ENCODE assay signal across 12 cellular contexts in genomic region chr3:51581529-51581928, GRCh38. TPM values are rescaled to one million over a fixed set of nuclear protein-coding genes. Genes with fewer than 3 reads are reported as not detected.
DNase-seq lines count a peak whose midpoint lies in the region; ATAC-seq and TF ChIP-seq lines count a peak whose summit lies in the region.
"Had no signal": no experiment of that assay in that cellular context is flagged by ENCODE, and none has a peak within 500 bp of the region (broad histone marks: within the 10 kb centered on the region; RNA-seq: fewer than 3 reads in every experiment).

No MANE protein-coding gene starts in this region.

- TF ChIP-seq CTCF in cardiac fibroblast (IDR thresholded peaks at IDR 0.05; ENCODE audit: low read depth, low read length) = no peak
- TF ChIP-seq CTCF in mesothelial cell of epicardium (IDR thresholded peaks at IDR 0.05; ENCODE audit: unreplicated experiment) = no peak
- no peak for TF ChIP-seq CTCF in chondrocyte (IDR thresholded peaks at IDR 0.05)

- DNase-seq in DMS 273 (lab: John Stamatoyannopoulos, UW; ENCODE audit: unreplicated experiment) (peak; percentile 12), DMS 273 treated with DMSO at 0.1 percent for 48 hours (lab: John Stamatoyannopoulos, UW) (no peak), NCI-H510A (lab: John Stamatoyannopoulos, UW) (peak; percentile 26), cardiac fibroblast (ENCODE audit: low read depth in 2 of 2) (peak; percentile 16 to 48), mesothelial cell of epicardium (ENCODE audit: low spot score in 2 of 2, unreplicated experiment in 2 of 2) (no peak), chondrocyte (ENCODE audit: low spot score) (no peak), CD1c-positive myeloid dendritic cell (ENCODE audit: extremely low spot score) (no peak)
- DNase-seq: activated CD4-positive, CD25-positive, alpha-beta regulatory T cell; NCI-H1694 treated with DMSO at 0.1 percent for 48 hours; small intestine had no signal

- peaks cover 19% of the 10 kb centered on the region for H3K9me3 Mint-ChIP-seq in mesothelial cell of epicardium
- H3K9me3 Mint-ChIP-seq in chondrocyte (ENCODE audit: low read depth) = no peaks in the 10 kb centered on the region

- H3K4me3 ChIP-seq in cardiac fibroblast (replicated peaks in 1 of 2; ENCODE audit: low read depth in 2 of 2, low read length in 2 of 2) = no peak overlapping the region

- H3K4me1 Mint-ChIP-seq in mesothelial cell of epicardium (peaks cover 14% of the 10 kb centered on the region), chondrocyte (ENCODE audit: low read depth) (peaks cover 10% of the 10 kb centered on the region)

- H3K4me3 Mint-ChIP-seq in mesothelial cell of epicardium (no peak overlapping the region), chondrocyte (ENCODE audit: unreplicated experiment) (no peak overlapping the region)

- H3K36me3 Mint-ChIP-seq in mesothelial cell of epicardium (peaks cover 20% of the 10 kb centered on the region), chondrocyte (ENCODE audit: low read depth) (peaks cover 8% of the 10 kb centered on the region)

- ATAC-seq in activated CD4-positive, CD25-positive, alpha-beta regulatory T cell treated with anti-CD3 and anti-CD28 coated beads, Interleukin-2, amount 50 U/mL, for 24 hours = no peak
- ATAC-seq: Right ventricle myocardium inferior had no signal

- H3K27me3 Mint-ChIP-seq in mesothelial cell of epicardium (ENCODE audit: low read depth) (no peaks in the 10 kb centered on the region), chondrocyte (ENCODE audit: low read depth) (no peaks in the 10 kb centered on the region)

- H3K27ac Mint-ChIP-seq in mesothelial cell of epicardium (peak overlapping the region; percentile 83), chondrocyte (ENCODE audit: unreplicated experiment) (no peak overlapping the region)

RNA-seq across cellular contexts. Expression of gene RAD54L2, which starts 43.0 kb away (rescaled TPM):
- total RNA-seq in mesothelial cell of epicardium (41.7 to 43.8 TPM (median 42.8 TPM) in 3 replicates), chondrocyte (19.3 to 26.9 TPM (median 20.4 TPM) in 3 replicates)

Comparison
In these comparisons a context has a peak if more than half of its experiments do, and no peak if none do; other contexts are left out.
1. DNase-seq: peak in DMS 273 (single experiment), NCI-H510A (single experiment) and cardiac fibroblast (2 of 2); none in DMS 273 treated with DMSO at 0.1 percent for 48 hours (single experiment), mesothelial cell of epicardium (0 of 2), chondrocyte (single experiment) and CD1c-positive myeloid dendritic cell (single experiment).